1 cellular context compared by ENCODE assay signal in genomic region chr1:6130036-6130435, GRCh38.
TF ChIP-seq lines count a peak whose summit lies in the region.

No MANE protein-coding gene starts in this region.

TF ChIP-seq in HepG2, 621 proteins besides CTCF, POLR2A, EP300 and RAD21:
- TF ChIP-seq SMAD9 (CRISPR knock-in tag; IDR thresholded peaks at IDR 0.05) (no peak), HOXA7 (CRISPR knock-in tag; IDR thresholded peaks at IDR 0.05) (no peak), SAP130 (CRISPR knock-in tag; IDR thresholded peaks at IDR 0.05; ENCODE audit: low read depth) (no peak), ISX (CRISPR knock-in tag; conservative IDR thresholded peaks at IDR 0.05) (no peak), MAFF (IDR thresholded peaks at IDR 0.05; ENCODE audit: low read depth, low read length) (no peak), NR2F2 (IDR thresholded peaks at IDR 0.05; ENCODE audit: borderline replicate concordance, low read depth) (no peak), ZNF781 (CRISPR knock-in tag; IDR thresholded peaks at IDR 0.05; ENCODE audit: borderline replicate concordance, not compliant biosample characterization) (no peak), PHF21A (CRISPR knock-in tag; IDR thresholded peaks at IDR 0.05) (no peak)
TF ChIP-seq in HepG2: peak in this region for 0.
